Comparison of ENCODE assay signal across 13 cellular contexts in genomic region chr2:181239400-181239799, GRCh38.
A peak's percentile ranks its signal among the peaks of the same experiment; 100 is the strongest.
DNase-seq lines count a peak whose midpoint lies in the region; ATAC-seq and TF ChIP-seq lines count a peak whose summit lies in the region.
"Had no signal": no experiment of that assay in that cellular context is flagged by ENCODE, and none has a peak within 500 bp of the region (broad histone marks: within the 10 kb centered on the region; RNA-seq: fewer than 3 reads in every experiment).

No MANE protein-coding gene starts in this region.

- intact Hi-C loops in mammary epithelial cell (cut with micrococcal nuclease), result no loop called here
- intact Hi-C loops in MCF 10A (cut with micrococcal nuclease), result no loop called here
- intact Hi-C loops in upper lobe of right lung (cut with DNase I), result no loop called here
- intact Hi-C loops in activated T-helper 1 cell treated with anti-CD3 and anti-CD28 coated beads, Interleukin-12 subunit alpha, Interleukin-12 subunit beta, Interleukin-2, Interleukin-4 antibody, amounts not matched to agents 30 ng/mL and 10 ng/mL and 1 ng/mL, durations not matched to agents 14 hours and 24 hours and 36 hours (cut with micrococcal nuclease), result no loop called here

- DNase-seq in mammary epithelial cell (no peak), MCF 10A (ENCODE audit: unreplicated experiment) (no peak), MG63 (peak; percentile 14), dermis blood vessel endothelial cell (peak; percentile 5), upper lobe of right lung (no peak), Peyer's patch (no peak), ACHN (no peak)
- DNase-seq in activated T-helper 1 cell treated with anti-CD3 and anti-CD28 coated beads, Interleukin-12 subunit alpha, Interleukin-12 subunit beta, Interleukin-2, Interleukin-4 antibody, amounts not matched to agents 30 ng/mL and 10 ng/mL and 1 ng/mL, durations not matched to agents 14 hours and 24 hours and 36 hours (ENCODE audit: low spot score), result no peak
- DNase-seq: stimulated activated CD4-positive, alpha-beta T cell treated with anti-CD3 and anti-CD28 coated beads, Interleukin-1b, Interleukin-23, amount 100 ng/mL, for 48 hours; T1000 had no signal

- H3K4me2 ChIP-seq in mammary epithelial cell (ENCODE audit: insufficient read depth, low read depth, low read length), result no peak overlapping the region

- dilution Hi-C loops in mammary epithelial cell (cut with HindIII; ENCODE audit: low sequenced_read_pairs), result no loop called here

- H3K36me3 ChIP-seq in mammary epithelial cell (ENCODE audit: insufficient read depth, low read length) (no peaks in the 10 kb centered on the region), MG63 (no peaks in the 10 kb centered on the region), upper lobe of right lung (no peaks in the 10 kb centered on the region), Peyer's patch (no peaks in the 10 kb centered on the region)

- H3K79me2 ChIP-seq in mammary epithelial cell (ENCODE audit: insufficient read depth, low read length), result no peaks in the 10 kb centered on the region

- H3K27ac ChIP-seq in mammary epithelial cell (ENCODE audit: insufficient read depth, low read depth, low read length) (no peak overlapping the region), upper lobe of right lung (no peak overlapping the region), Peyer's patch (no peak overlapping the region)

- CTCF ChIA-PET in mammary epithelial cell (lab: Charles Lee; ENCODE audit: low non-redundant PET), result no interaction called here
- CTCF ChIA-PET in MCF 10A (lab: Yijun Ruan, JAX), result no interaction called here

- no peak overlapping the region for H3K27ac Mint-ChIP-seq in MCF 10A (ENCODE audit: low read depth, unreplicated experiment)
- no peak overlapping the region for H3K27ac Mint-ChIP-seq in activated T-helper 1 cell treated with anti-CD3 and anti-CD28 coated beads, Interleukin-12 subunit alpha, Interleukin-12 subunit beta, Interleukin-2, Interleukin-4 antibody, amounts not matched to agents 30 ng/mL and 10 ng/mL and 1 ng/mL, durations not matched to agents 14 hours and 24 hours and 36 hours
- H3K27ac Mint-ChIP-seq: activated T-helper 2 cell treated with anti-CD3 and anti-CD28 coated beads, Interferon-gamma antibody, Interleukin-2, Interleukin-4, amounts not matched to agents 10 μg/mL and 5 μg/mL and 100 μg/mL, durations not matched to agents 14 hours and 24 hours and 36 hours; nephron had no signal

- no peaks in the 10 kb centered on the region for H3K4me1 Mint-ChIP-seq in MCF 10A (ENCODE audit: insufficient read depth, unreplicated experiment)
- peaks cover 30% of the 10 kb centered on the region for H3K4me1 Mint-ChIP-seq in activated T-helper 1 cell treated with anti-CD3 and anti-CD28 coated beads, Interleukin-12 subunit alpha, Interleukin-12 subunit beta, Interleukin-2, Interleukin-4 antibody, amounts not matched to agents 30 ng/mL and 10 ng/mL and 1 ng/mL, durations not matched to agents 14 hours and 24 hours and 36 hours (ENCODE audit: low read depth)

- TF ChIP-seq POLR2A in Peyer's patch (IDR thresholded peaks at IDR 0.05), result no peak

- TF ChIP-seq CTCF in mammary epithelial cell (conservative IDR thresholded peaks at IDR 0.05 in 1 of 2, IDR thresholded peaks at IDR 0.05 in 1 of 2; ENCODE audit: extremely low read depth in 1 of 2, insufficient read depth in 1 of 2, low read depth in 1 of 2, low read length in 2 of 2) (peak; percentile 27 to 37), MCF 10A (IDR thresholded peaks at IDR 0.05; ENCODE audit: unreplicated experiment) (no peak), upper lobe of right lung (IDR thresholded peaks at IDR 0.05) (peak; percentile 5), Peyer's patch (IDR thresholded peaks at IDR 0.05) (peak in 2 of 6 experiments; percentile 7 to 14)

- H3K4me3 ChIP-seq in mammary epithelial cell (replicated peaks in 1 of 3; ENCODE audit: insufficient read depth in 1 of 3, low read depth in 2 of 3, low read length in 3 of 3), result no peak overlapping the region
- H3K4me3 ChIP-seq in MG63, result no peak overlapping the region
- no peak overlapping the region for H3K4me3 ChIP-seq in upper lobe of right lung
- H3K4me3 ChIP-seq in Peyer's patch, result no peak overlapping the region

- H2AFZ ChIP-seq in mammary epithelial cell (ENCODE audit: low read depth, low read length), result no peak overlapping the region

- 25% methylated on average over 2 of the region's 2 CpGs for WGBS in mammary epithelial cell (ENCODE audit: low coverage, missing lambda C conversion rate)

- no TSS peak for BruUV-seq in mammary epithelial cell (replicated peaks; lab: Mats Ljungman, UMichigan)
- BruUV-seq in MCF 10A (replicated peaks; lab: Mats Ljungman, UMichigan), result no TSS peak

- H3K4me1 ChIP-seq in mammary epithelial cell (ENCODE audit: insufficient read depth, low read length) (no peaks in the 10 kb centered on the region), upper lobe of right lung (no peaks in the 10 kb centered on the region), Peyer's patch (no peaks in the 10 kb centered on the region)
- H3K4me1 ChIP-seq: Caco-2 had no signal

- ATAC-seq in upper lobe of right lung, result peak; percentile 75

- H3K27me3 ChIP-seq in mammary epithelial cell (ENCODE audit: insufficient read depth, low read length) (no peaks in the 10 kb centered on the region), MG63 (no peaks in the 10 kb centered on the region), upper lobe of right lung (no peaks in the 10 kb centered on the region), Peyer's patch (no peaks in the 10 kb centered on the region)

- in situ Hi-C loops in mammary epithelial cell (cut with MboI; ENCODE audit: low sequenced_read_pairs in 2 of 2), result no loop called here
- in situ Hi-C loops in ACHN (cut with HindIII; ENCODE audit: low pct_ligation_motif_present, low pct_unique_long_range_greater_than_20kb, low sequenced_read_pairs), result no loop called here

- no peaks in the 10 kb centered on the region for H3K36me3 Mint-ChIP-seq in MCF 10A (ENCODE audit: insufficient read depth, unreplicated experiment)
- H3K36me3 Mint-ChIP-seq in activated T-helper 1 cell treated with anti-CD3 and anti-CD28 coated beads, Interleukin-12 subunit alpha, Interleukin-12 subunit beta, Interleukin-2, Interleukin-4 antibody, amounts not matched to agents 30 ng/mL and 10 ng/mL and 1 ng/mL, durations not matched to agents 14 hours and 24 hours and 36 hours (ENCODE audit: low read depth), result peaks cover 20% of the 10 kb centered on the region

- H4K20me1 ChIP-seq in mammary epithelial cell (ENCODE audit: insufficient read depth, low read length), result no peaks in the 10 kb centered on the region

- no peak overlapping the region for H3K9ac ChIP-seq in mammary epithelial cell (ENCODE audit: insufficient read depth, low read length)

- H3K9me3 ChIP-seq in mammary epithelial cell (replicated peaks; ENCODE audit: insufficient read depth, low read length) (no peaks in the 10 kb centered on the region), MG63 (no peaks in the 10 kb centered on the region), upper lobe of right lung (no peaks in the 10 kb centered on the region), Peyer's patch (no peaks in the 10 kb centered on the region)
- H3K9me3 ChIP-seq: Caco-2 had no signal

- H3K4me3 Mint-ChIP-seq in MCF 10A (ENCODE audit: unreplicated experiment), result no peak overlapping the region
- H3K4me3 Mint-ChIP-seq in activated T-helper 1 cell treated with anti-CD3 and anti-CD28 coated beads, Interleukin-12 subunit alpha, Interleukin-12 subunit beta, Interleukin-2, Interleukin-4 antibody, amounts not matched to agents 30 ng/mL and 10 ng/mL and 1 ng/mL, durations not matched to agents 14 hours and 24 hours and 36 hours, result no peak overlapping the region
- H3K4me3 Mint-ChIP-seq: nephron had no signal

- POLR2A ChIA-PET in MCF 10A (lab: Yijun Ruan, JAX), result no interaction called here

- no peaks in the 10 kb centered on the region for H3K27me3 Mint-ChIP-seq in MCF 10A (ENCODE audit: insufficient read depth, unreplicated experiment)
- no peaks in the 10 kb centered on the region for H3K27me3 Mint-ChIP-seq in activated T-helper 1 cell treated with anti-CD3 and anti-CD28 coated beads, Interleukin-12 subunit alpha, Interleukin-12 subunit beta, Interleukin-2, Interleukin-4 antibody, amounts not matched to agents 30 ng/mL and 10 ng/mL and 1 ng/mL, durations not matched to agents 14 hours and 24 hours and 36 hours (ENCODE audit: insufficient read depth)

- H3K9me3 Mint-ChIP-seq in MCF 10A (ENCODE audit: unreplicated experiment), result peaks cover 7% of the 10 kb centered on the region
- peaks cover 6% of the 10 kb centered on the region for H3K9me3 Mint-ChIP-seq in activated T-helper 1 cell treated with anti-CD3 and anti-CD28 coated beads, Interleukin-12 subunit alpha, Interleukin-12 subunit beta, Interleukin-2, Interleukin-4 antibody, amounts not matched to agents 30 ng/mL and 10 ng/mL and 1 ng/mL, durations not matched to agents 14 hours and 24 hours and 36 hours
- H3K9me3 Mint-ChIP-seq: nephron had no signal

Comparison
In these comparisons a context has a peak if more than half of its experiments do, and no peak if none do; other contexts are left out.
1. DNase-seq: peak in MG63 (single experiment) and dermis blood vessel endothelial cell (single experiment); none in mammary epithelial cell (single experiment), MCF 10A (single experiment), upper lobe of right lung (single experiment), Peyer's patch (0 of 3), ACHN (single experiment) and activated T-helper 1 cell treated with anti-CD3 and anti-CD28 coated beads, Interleukin-12 subunit alpha, Interleukin-12 subunit beta, Interleukin-2, Interleukin-4 antibody, amounts not matched to agents 30 ng/mL and 10 ng/mL and 1 ng/mL, durations not matched to agents 14 hours and 24 hours and 36 hours (single experiment).